In genomic region chr2:16487686-16488085, GRCh38 we compare ENCODE assay signal across 8 cellular contexts.
DNase-seq lines count a peak whose midpoint lies in the region; ATAC-seq, FAIRE-seq and TF ChIP-seq lines count a peak whose summit lies in the region.

No MANE protein-coding gene starts in this region.

- H3K4ac ChIP-seq in mesenchymal stem cell (ENCODE audit: low read depth in 1 of 2, low read length in 2 of 2): no peak overlapping the region

- no peaks in the 10 kb centered on the region for H3K9me3 ChIP-seq in mesenchymal stem cell (ENCODE audit: control insufficient read depth, low read length)

- no peak for FAIRE-seq in bronchial epithelial cell (lab: Jason Lieb, UNC)

- no peak overlapping the region for H4K91ac ChIP-seq in mesenchymal stem cell (ENCODE audit: low read length)

- H3K4me3 ChIP-seq in bronchial epithelial cell (ENCODE audit: low read depth, low read length) (no peak overlapping the region), mesenchymal stem cell (ENCODE audit: insufficient read depth in 1 of 2, low read depth in 1 of 2, low read length in 2 of 2) (no peak overlapping the region)

- no peak overlapping the region for H2AK5ac ChIP-seq in mesenchymal stem cell (ENCODE audit: low read length, severe bottlenecking)

- H4K8ac ChIP-seq in mesenchymal stem cell (ENCODE audit: low read length): no peak overlapping the region

- H3K14ac ChIP-seq in mesenchymal stem cell (ENCODE audit: low read length in 2 of 2): no peak overlapping the region

- no peaks in the 10 kb centered on the region for H3K4me1 ChIP-seq in mesenchymal stem cell (ENCODE audit: control insufficient read depth, insufficient read depth, low read depth, low read length)

- no CpG with 5 or more reads among the region's 4 CpGs for WGBS in mesenchymal stem cell

- no peak overlapping the region for H3K18ac ChIP-seq in mesenchymal stem cell (ENCODE audit: low read depth in 1 of 2, low read length in 2 of 2)

- H2AFZ ChIP-seq in mesenchymal stem cell (ENCODE audit: low read depth, low read length): no peak overlapping the region

- TF ChIP-seq CTCF in bronchial epithelial cell (IDR thresholded peaks at IDR 0.05; ENCODE audit: insufficient read depth, low read length, severe bottlenecking): peak; percentile 54

- H2BK15ac ChIP-seq in mesenchymal stem cell (ENCODE audit: low read depth, poor library complexity, severe bottlenecking): no peak overlapping the region

- no peak for ATAC-seq in GM21360 (IDR thresholded peaks at IDR 0.05; ENCODE audit: unreplicated experiment)

- H3K79me1 ChIP-seq in mesenchymal stem cell (replicated peaks; ENCODE audit: low read length, poor library complexity, severe bottlenecking): no peaks in the 10 kb centered on the region

- no peak overlapping the region for H2BK120ac ChIP-seq in mesenchymal stem cell (ENCODE audit: low read depth, low read length)

- no peak overlapping the region for H3K4me2 ChIP-seq in mesenchymal stem cell (ENCODE audit: low read length, poor library complexity, severe bottlenecking)

- DNase-seq in G401 (ENCODE audit: low spot score) (peak; percentile 11), NCI-H226 (peak; percentile 29), bronchial epithelial cell (ENCODE audit: low read depth) (peak; percentile 61), mesenchymal stem cell (peak; percentile 26), middle frontal gyrus (ENCODE audit: extremely low spot score, low spot score) (no peak), epidermal melanocyte (ENCODE audit: insufficient read length, low spot score) (no peak)
- no peak for DNase-seq in activated T-cell treated with anti-CD3 and anti-CD28 coated beads, Interleukin-2, amount 50 U/mL, for 1 hour

- H3K23ac ChIP-seq in mesenchymal stem cell (ENCODE audit: low read length in 2 of 2): no peak overlapping the region

- no peak overlapping the region for H3K9ac ChIP-seq in mesenchymal stem cell (ENCODE audit: low read length)

- H3K27me3 ChIP-seq in bronchial epithelial cell (ENCODE audit: control insufficient read depth, insufficient read depth, low read length): peaks cover 2% of the 10 kb centered on the region
- peaks cover 7 to 18% of the 10 kb centered on the region in 2 experiments for H3K27me3 ChIP-seq in mesenchymal stem cell (ENCODE audit: control insufficient read depth in 1 of 2, insufficient read depth in 1 of 2, low read length in 2 of 2)

- H2BK12ac ChIP-seq in mesenchymal stem cell (ENCODE audit: low read length in 2 of 2): no peak overlapping the region

- no peak overlapping the region for H3K27ac ChIP-seq in mesenchymal stem cell (ENCODE audit: low read length, poor library complexity, severe bottlenecking)

- H3K36me3 ChIP-seq in bronchial epithelial cell (ENCODE audit: control insufficient read depth, insufficient read depth, low read length): no peaks in the 10 kb centered on the region
- H3K36me3 ChIP-seq in mesenchymal stem cell (ENCODE audit: control insufficient read depth in 1 of 2, insufficient read depth in 2 of 2, low read depth in 1 of 2, low read length in 2 of 2): no peaks in the 10 kb centered on the region

- H2BK5ac ChIP-seq in mesenchymal stem cell (ENCODE audit: low read depth, low read length, poor library complexity, severe bottlenecking): no peak overlapping the region

- in situ Hi-C loops in G401 (cut with HindIII; ENCODE audit: low sequenced_read_pairs): no loop called here

Comparison
In these comparisons a context has a peak if more than half of its experiments do, and no peak if none do; other contexts are left out.
1. DNase-seq: peak in G401 (single experiment), NCI-H226 (single experiment), bronchial epithelial cell (single experiment) and mesenchymal stem cell (single experiment); none in middle frontal gyrus (single experiment), epidermal melanocyte (single experiment) and activated T-cell treated with anti-CD3 and anti-CD28 coated beads, Interleukin-2, amount 50 U/mL, for 1 hour (single experiment).